Comparison of ENCODE assay signal across 28 cellular contexts in genomic region chr10:110797416-110797815, GRCh38.
"Had no signal": no experiment of that assay in that cellular context is flagged by ENCODE, and none has a peak within 500 bp of the region (broad histone marks: within the 10 kb centered on the region; RNA-seq: fewer than 3 reads in every experiment).

No MANE protein-coding gene starts in this region.

- H3K27ac Mint-ChIP-seq: activated naive CD4-positive, alpha-beta T cell treated with anti-CD3 and anti-CD28 coated beads for 36 hours; activated T-cell treated with anti-CD3 and anti-CD28 coated beads, Interleukin-2, amount 50 U/mL, for 72 hours; dendritic cell treated with granulocyte-macrophage colony-stimulating factor and Interleukin-4, amounts not matched to agents 40 ng/mL and 50 ng/mL, for 4 days; immature natural killer cell; mesothelial cell of epicardium; neural progenitor cell; T-cell; T-helper 2 cell treated with Interferon-gamma antibody and Interleukin-4, amounts not matched to agents 5 μg/mL and 100 μg/mL, for 36 hours had no signal

- H3K4me1 ChIP-seq: foreskin keratinocyte had no signal

- DNase-seq: activated CD4-positive, CD25-positive, alpha-beta regulatory T cell treated with anti-CD3 and anti-CD28 coated beads, Interleukin-2, amount 50 U/mL, for 72 hours; activated effector memory CD4-positive, alpha-beta T cell treated with Interleukin-2 at 50 U/mL for 16 hours; activated naive CD4-positive, alpha-beta T cell treated with anti-CD3 and anti-CD28 coated beads for 36 hours; activated T-cell treated with anti-CD3 and anti-CD28 coated beads, Interleukin-2, amount 50 U/mL, for 72 hours; anterior cingulate cortex; body of pancreas; effector CD4-positive, alpha-beta T cell; erythroblast; foreskin keratinocyte; immature natural killer cell; kidney glomerular epithelial cell; left ventricle myocardium superior; mammary epithelial cell; naive thymus-derived CD8-positive, alpha-beta T cell; posterior cingulate gyrus; sigmoid colon; stimulated activated CD4-positive, alpha-beta T cell treated with anti-CD3 and anti-CD28 coated beads, Interleukin-2, amount 100 ng/mL, for 48 hours; stimulated activated CD8-positive, alpha-beta memory T cell treated with anti-CD3 and anti-CD28 coated beads, Interleukin-4, amount 100 ng/mL, for 48 hours; stimulated activated naive CD4-positive, alpha-beta T cell treated with Interleukin-2 at 50 U/mL for 16 hours; substantia nigra; T-cell; thyroid gland; WERI-Rb-1 had no signal

- H3K36me3 ChIP-seq: neural progenitor cell, thyroid gland had no signal

- H3K36me3 Mint-ChIP-seq: immature natural killer cell; naive thymus-derived CD8-positive, alpha-beta T cell; neural progenitor cell; T-cell had no signal

- H3K27ac ChIP-seq: body of pancreas, cardiac muscle cell, foreskin keratinocyte, neural progenitor cell, sigmoid colon, thyroid gland, WERI-Rb-1 had no signal

- H3K9me3 Mint-ChIP-seq: activated naive CD4-positive, alpha-beta T cell treated with anti-CD3 and anti-CD28 coated beads for 36 hours; dendritic cell treated with granulocyte-macrophage colony-stimulating factor and Interleukin-4, amounts not matched to agents 40 ng/mL and 50 ng/mL, for 4 days; immature natural killer cell; mesothelial cell of epicardium; naive thymus-derived CD8-positive, alpha-beta T cell; neural progenitor cell; T-cell; T-helper 2 cell treated with Interferon-gamma antibody and Interleukin-4, amounts not matched to agents 5 μg/mL and 100 μg/mL, for 36 hours had no signal

- H3K9me3 ChIP-seq: body of pancreas, sigmoid colon, thyroid gland had no signal

- H3K4me3 Mint-ChIP-seq: activated naive CD4-positive, alpha-beta T cell treated with anti-CD3 and anti-CD28 coated beads for 36 hours; activated T-cell treated with anti-CD3 and anti-CD28 coated beads, Interleukin-2, amount 50 U/mL, for 72 hours; dendritic cell treated with granulocyte-macrophage colony-stimulating factor and Interleukin-4, amounts not matched to agents 40 ng/mL and 50 ng/mL, for 4 days; immature natural killer cell; mesothelial cell of epicardium; naive thymus-derived CD8-positive, alpha-beta T cell; neural progenitor cell; T-cell; T-helper 2 cell treated with Interferon-gamma antibody and Interleukin-4, amounts not matched to agents 5 μg/mL and 100 μg/mL, for 36 hours had no signal

- H3K27me3 ChIP-seq: body of pancreas, cardiac muscle cell, neural progenitor cell, sigmoid colon, thyroid gland had no signal

- H3K27me3 Mint-ChIP-seq: dendritic cell treated with granulocyte-macrophage colony-stimulating factor and Interleukin-4, amounts not matched to agents 40 ng/mL and 50 ng/mL, for 4 days; naive thymus-derived CD8-positive, alpha-beta T cell; T-cell had no signal

- ATAC-seq: activated T-cell treated with anti-CD3 and anti-CD28 coated beads, Interleukin-2, amount 50 U/mL, for 72 hours; body of pancreas; foreskin keratinocyte; left ventricle myocardium superior; naive thymus-derived CD8-positive, alpha-beta T cell; T-cell had no signal

- H3K4me3 ChIP-seq: body of pancreas, cardiac muscle cell, neural progenitor cell, sigmoid colon, thyroid gland had no signal
